Comparison of ENCODE assay signal across 14 cellular contexts in the genomic region with DNA sequence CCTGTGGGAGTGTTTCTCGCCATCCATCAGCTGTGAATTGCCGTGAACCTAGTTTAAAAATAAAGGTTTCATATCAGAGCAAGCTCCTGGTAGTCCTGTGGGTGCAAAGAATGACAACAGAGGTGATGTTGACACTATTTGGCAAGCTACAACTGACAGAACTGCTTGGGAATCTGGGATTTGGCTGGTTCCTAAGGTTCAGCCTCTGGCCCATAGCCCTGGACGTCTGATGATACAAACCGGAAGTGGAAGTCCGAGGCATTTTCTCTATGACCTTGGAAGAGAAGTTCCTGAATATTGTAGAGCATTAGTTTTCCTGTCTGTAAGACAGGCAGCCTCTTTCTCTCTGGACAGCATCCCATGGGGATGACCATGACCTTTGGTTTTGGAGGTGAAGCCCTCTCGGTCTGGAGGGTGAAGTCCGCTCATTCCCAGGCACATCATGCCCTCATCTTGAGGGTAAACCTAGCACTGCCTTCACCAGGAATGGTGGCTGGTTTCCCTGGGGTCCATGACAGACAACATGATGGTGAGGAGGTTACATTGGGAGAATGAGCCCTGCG. TPM values are rescaled to one million over a fixed set of nuclear protein-coding genes. Genes with fewer than 3 reads are reported as not detected.
DNase-seq lines count a peak whose midpoint lies in the region; ATAC-seq and TF ChIP-seq lines count a peak whose summit lies in the region.
"Had no signal": no experiment of that assay in that cellular context is flagged by ENCODE, and none has a peak within 500 bp of the region (broad histone marks: within the 10 kb centered on the region; RNA-seq: fewer than 3 reads in every experiment).

No MANE protein-coding gene starts in this region.

- H3K9me3 Mint-ChIP-seq in activated T-cell treated with anti-CD3 and anti-CD28 coated beads, Interleukin-2, amount 50 U/mL, for 24 hours: no peaks in the 10 kb centered on the region
- no peaks in the 10 kb centered on the region for H3K9me3 Mint-ChIP-seq in activated T-cell treated with anti-CD3 and anti-CD28 coated beads, Interleukin-2, amount 50 U/mL, for 72 hours
- no peaks in the 10 kb centered on the region for H3K9me3 Mint-ChIP-seq in natural killer cell

- H3K27me3 ChIP-seq in uterus: no peaks in the 10 kb centered on the region
- H3K27me3 ChIP-seq: suprapubic skin had no signal

- peak overlapping the region in 1 of 2 donors; percentile 12 for H3K27ac ChIP-seq in uterus
- H3K27ac ChIP-seq: suprapubic skin had no signal

- H3K27ac Mint-ChIP-seq in activated T-cell treated with anti-CD3 and anti-CD28 coated beads, Interleukin-2, amount 50 U/mL, for 24 hours: peak overlapping the region; percentile 79
- H3K27ac Mint-ChIP-seq in activated T-cell treated with anti-CD3 and anti-CD28 coated beads, Interleukin-2, amount 50 U/mL, for 72 hours: no peak overlapping the region
- peak overlapping the region; percentile 55 to 81 for H3K27ac Mint-ChIP-seq in natural killer cell

- no peak for DNase-seq in activated T-cell treated with anti-CD3 and anti-CD28 coated beads, Interleukin-2, amount 50 U/mL, for 24 hours
- DNase-seq in activated T-cell treated with anti-CD3 and anti-CD28 coated beads, Interleukin-2, amount 50 U/mL, for 72 hours: no peak
- peak; percentile 88 for DNase-seq in fibroblast of the aortic adventitia (ENCODE audit: low read depth)
- DNase-seq in natural killer cell: no peak
- DNase-seq in uterus: peak; percentile 42 to 64
- no peak for DNase-seq in NCI-H187 (lab: John Stamatoyannopoulos, UW)
- DNase-seq in activated effector memory CD4-positive, alpha-beta T cell treated with anti-CD3 and anti-CD28 coated beads, Interleukin-2, amount 50 U/mL, for 16 hours: no peak
- DNase-seq: activated CD4-positive, CD25-positive, alpha-beta regulatory T cell treated with anti-CD3 and anti-CD28 coated beads, Interleukin-2, amount 50 U/mL, for 72 hours; activated effector memory CD4-positive, alpha-beta T cell treated with Interleukin-2 at 50 U/mL for 16 hours; DMS79; NCI-H1694; SK-N-SH had no signal

- H3K27me3 Mint-ChIP-seq in activated T-cell treated with anti-CD3 and anti-CD28 coated beads, Interleukin-2, amount 50 U/mL, for 24 hours: no peaks in the 10 kb centered on the region
- H3K27me3 Mint-ChIP-seq in activated T-cell treated with anti-CD3 and anti-CD28 coated beads, Interleukin-2, amount 50 U/mL, for 72 hours (ENCODE audit: low read depth): no peaks in the 10 kb centered on the region
- no peaks in the 10 kb centered on the region for H3K27me3 Mint-ChIP-seq in natural killer cell (ENCODE audit: low read depth in 2 of 2)

- TF ChIP-seq CTCF in fibroblast of the aortic adventitia (IDR thresholded peaks at IDR 0.05; ENCODE audit: insufficient read depth, low read length) (no peak), natural killer cell (IDR thresholded peaks at IDR 0.05) (no peak), uterus (IDR thresholded peaks at IDR 0.05) (no peak)

- H3K9me3 ChIP-seq in uterus: no peaks in the 10 kb centered on the region
- H3K9me3 ChIP-seq: SK-N-SH, suprapubic skin had no signal

- H3K36me3 ChIP-seq in uterus: no peaks in the 10 kb centered on the region
- H3K36me3 ChIP-seq: suprapubic skin had no signal

- no peak overlapping the region for H3K4me3 Mint-ChIP-seq in activated T-cell treated with anti-CD3 and anti-CD28 coated beads, Interleukin-2, amount 50 U/mL, for 24 hours
- no peak overlapping the region for H3K4me3 Mint-ChIP-seq in activated T-cell treated with anti-CD3 and anti-CD28 coated beads, Interleukin-2, amount 50 U/mL, for 72 hours
- no peak overlapping the region for H3K4me3 Mint-ChIP-seq in natural killer cell

- H3K4me3 ChIP-seq in fibroblast of the aortic adventitia (ENCODE audit: low read depth, low read length) (no peak overlapping the region), uterus (no peak overlapping the region)
- H3K4me3 ChIP-seq: suprapubic skin had no signal

- H3K4me1 ChIP-seq in uterus: no peaks in the 10 kb centered on the region

- ATAC-seq in activated T-cell treated with anti-CD3 and anti-CD28 coated beads, Interleukin-2, amount 50 U/mL, for 72 hours (replicated peaks in 1 of 2): no peak
- ATAC-seq in natural killer cell (no peak), GM18517 (IDR thresholded peaks at IDR 0.05; ENCODE audit: unreplicated experiment) (no peak)

- TF ChIP-seq POLR2A in uterus (IDR thresholded peaks at IDR 0.05): no peak

- H3K4me1 Mint-ChIP-seq in activated T-cell treated with anti-CD3 and anti-CD28 coated beads, Interleukin-2, amount 50 U/mL, for 24 hours (ENCODE audit: low read depth): peaks cover 84% of the 10 kb centered on the region
- peaks cover 43% of the 10 kb centered on the region for H3K4me1 Mint-ChIP-seq in activated T-cell treated with anti-CD3 and anti-CD28 coated beads, Interleukin-2, amount 50 U/mL, for 72 hours (ENCODE audit: low read depth)
- H3K4me1 Mint-ChIP-seq in natural killer cell: peaks cover 64 to 74% of the 10 kb centered on the region in 2 donors

- intact Hi-C loops in natural killer cell (cut with micrococcal nuclease): no loop called here
- intact Hi-C loops in uterus (cut with DNase I; ENCODE audit: low total_unique reads): no loop called here

- H3K36me3 Mint-ChIP-seq in activated T-cell treated with anti-CD3 and anti-CD28 coated beads, Interleukin-2, amount 50 U/mL, for 24 hours (ENCODE audit: low read depth): peaks cover 68% of the 10 kb centered on the region
- H3K36me3 Mint-ChIP-seq in activated T-cell treated with anti-CD3 and anti-CD28 coated beads, Interleukin-2, amount 50 U/mL, for 72 hours (ENCODE audit: insufficient read depth in 2 of 2): peaks cover 0 to 2% of the 10 kb centered on the region in 2 donors
- H3K36me3 Mint-ChIP-seq in natural killer cell: no peaks in the 10 kb centered on the region

RNA-seq across cellular contexts. Expression of gene GATAD2A, which starts 29.1 kb away (rescaled TPM):
- 100 to 1,000 TPM; 100 to 126 TPM for total RNA-seq in activated T-cell treated with anti-CD3 and anti-CD28 coated beads, Interleukin-2, amount 50 U/mL, for 72 hours
- total RNA-seq in fibroblast of the aortic adventitia (ENCODE audit: low replicate concordance): 36.7 and 46.4 TPM in 2 replicates
- 100 to 1,000 TPM; 209 to 232 (median 230) TPM for total RNA-seq in natural killer cell
- 10 to 100 TPM in 3 of 4 donors, 1 to 10 TPM in 1; 9.7 to 65.1 (median 22.3) TPM for total RNA-seq in uterus

Comparison
In these comparisons a context has a peak if more than half of its experiments do, and no peak if none do; other contexts are left out.
1. DNase-seq: peak in fibroblast of the aortic adventitia (single experiment) and uterus (2 of 2); none in activated T-cell treated with anti-CD3 and anti-CD28 coated beads, Interleukin-2, amount 50 U/mL, for 24 hours (single experiment), activated T-cell treated with anti-CD3 and anti-CD28 coated beads, Interleukin-2, amount 50 U/mL, for 72 hours (0 of 2), natural killer cell (single experiment), NCI-H187 (0 of 2) and activated effector memory CD4-positive, alpha-beta T cell treated with anti-CD3 and anti-CD28 coated beads, Interleukin-2, amount 50 U/mL, for 16 hours (single experiment).